ENCODE assay signal across 2 cellular contexts in the genomic region with DNA sequence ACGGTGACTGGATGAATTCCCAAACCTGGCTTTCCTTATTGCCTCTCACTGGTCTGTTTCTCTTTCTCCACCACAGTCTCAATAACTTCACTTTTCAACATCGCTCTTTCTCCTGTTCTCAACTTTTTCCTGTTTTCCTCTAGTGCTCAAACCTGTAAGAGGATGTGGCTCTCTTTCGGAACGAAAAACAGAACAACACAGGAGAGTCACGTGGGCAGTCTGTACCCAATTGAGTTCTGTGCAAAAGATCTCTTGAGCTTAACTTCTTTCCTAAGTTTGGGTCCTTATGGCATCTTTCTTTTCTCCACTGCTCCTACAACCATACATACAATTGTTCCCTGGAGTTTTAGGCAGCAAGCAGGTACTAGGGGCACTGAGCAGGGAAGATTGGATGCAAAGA.
A peak's percentile ranks its signal among the peaks of the same experiment; 100 is the strongest.
TF ChIP-seq lines count a peak whose summit lies in the region.

No MANE protein-coding gene starts in this region.

TF ChIP-seq in Ishikawa, 13 proteins besides CTCF, POLR2A, EP300 and RAD21:
- no peak for TF ChIP-seq TCF12 (IDR thresholded peaks at IDR 0.05; ENCODE audit: low read depth)
- TF ChIP-seq EGR1 (IDR thresholded peaks at IDR 0.05), result no peak
- TF ChIP-seq YY1 (IDR thresholded peaks at IDR 0.05; ENCODE audit: low read depth), result no peak
- TF ChIP-seq USF1 (IDR thresholded peaks at IDR 0.05), result 0 out of 2 replicates have a peak, but pooled peaks have one; percentile 42

TF ChIP-seq in H1, 55 proteins besides CTCF, POLR2A, EP300 and RAD21:
- TF ChIP-seq RFX5 (IDR thresholded peaks at IDR 0.05; ENCODE audit: borderline replicate concordance, low read depth, low read length) (no peak), E2F6 (IDR thresholded peaks at IDR 0.05) (no peak), MAFK (IDR thresholded peaks at IDR 0.05; ENCODE audit: low read depth, low read length) (no peak), CREB1 (IDR thresholded peaks at IDR 0.05) (no peak), KDM5A (IDR thresholded peaks at IDR 0.05; ENCODE audit: low read length) (no peak), JUN (IDR thresholded peaks at IDR 0.05; ENCODE audit: low read depth, low read length) (no peak), HDAC2 (IDR thresholded peaks at IDR 0.05; ENCODE audit: borderline replicate concordance in 1 of 2, low read depth in 2 of 2, low read length in 2 of 2) (no peak), BCL11A (IDR thresholded peaks at IDR 0.05; ENCODE audit: low read depth in 2 of 2, low read length in 2 of 2) (no peak), SIRT6 (IDR thresholded peaks at IDR 0.05; ENCODE audit: low read length) (no peak), SP1 (IDR thresholded peaks at IDR 0.05; ENCODE audit: low read depth, low read length) (no peak), SP2 (IDR thresholded peaks at IDR 0.05; ENCODE audit: low read length) (no peak), KDM1A (IDR thresholded peaks at IDR 0.05; ENCODE audit: borderline replicate concordance, low read length) (no peak), CBX5 (IDR thresholded peaks at IDR 0.05; ENCODE audit: low read depth, low read length) (no peak), BRCA1 (IDR thresholded peaks at IDR 0.05; ENCODE audit: low read depth, low read length) (no peak), POU5F1 (IDR thresholded peaks at IDR 0.05; ENCODE audit: low read depth, low read length) (no peak)
- TF ChIP-seq, protein P1, sequence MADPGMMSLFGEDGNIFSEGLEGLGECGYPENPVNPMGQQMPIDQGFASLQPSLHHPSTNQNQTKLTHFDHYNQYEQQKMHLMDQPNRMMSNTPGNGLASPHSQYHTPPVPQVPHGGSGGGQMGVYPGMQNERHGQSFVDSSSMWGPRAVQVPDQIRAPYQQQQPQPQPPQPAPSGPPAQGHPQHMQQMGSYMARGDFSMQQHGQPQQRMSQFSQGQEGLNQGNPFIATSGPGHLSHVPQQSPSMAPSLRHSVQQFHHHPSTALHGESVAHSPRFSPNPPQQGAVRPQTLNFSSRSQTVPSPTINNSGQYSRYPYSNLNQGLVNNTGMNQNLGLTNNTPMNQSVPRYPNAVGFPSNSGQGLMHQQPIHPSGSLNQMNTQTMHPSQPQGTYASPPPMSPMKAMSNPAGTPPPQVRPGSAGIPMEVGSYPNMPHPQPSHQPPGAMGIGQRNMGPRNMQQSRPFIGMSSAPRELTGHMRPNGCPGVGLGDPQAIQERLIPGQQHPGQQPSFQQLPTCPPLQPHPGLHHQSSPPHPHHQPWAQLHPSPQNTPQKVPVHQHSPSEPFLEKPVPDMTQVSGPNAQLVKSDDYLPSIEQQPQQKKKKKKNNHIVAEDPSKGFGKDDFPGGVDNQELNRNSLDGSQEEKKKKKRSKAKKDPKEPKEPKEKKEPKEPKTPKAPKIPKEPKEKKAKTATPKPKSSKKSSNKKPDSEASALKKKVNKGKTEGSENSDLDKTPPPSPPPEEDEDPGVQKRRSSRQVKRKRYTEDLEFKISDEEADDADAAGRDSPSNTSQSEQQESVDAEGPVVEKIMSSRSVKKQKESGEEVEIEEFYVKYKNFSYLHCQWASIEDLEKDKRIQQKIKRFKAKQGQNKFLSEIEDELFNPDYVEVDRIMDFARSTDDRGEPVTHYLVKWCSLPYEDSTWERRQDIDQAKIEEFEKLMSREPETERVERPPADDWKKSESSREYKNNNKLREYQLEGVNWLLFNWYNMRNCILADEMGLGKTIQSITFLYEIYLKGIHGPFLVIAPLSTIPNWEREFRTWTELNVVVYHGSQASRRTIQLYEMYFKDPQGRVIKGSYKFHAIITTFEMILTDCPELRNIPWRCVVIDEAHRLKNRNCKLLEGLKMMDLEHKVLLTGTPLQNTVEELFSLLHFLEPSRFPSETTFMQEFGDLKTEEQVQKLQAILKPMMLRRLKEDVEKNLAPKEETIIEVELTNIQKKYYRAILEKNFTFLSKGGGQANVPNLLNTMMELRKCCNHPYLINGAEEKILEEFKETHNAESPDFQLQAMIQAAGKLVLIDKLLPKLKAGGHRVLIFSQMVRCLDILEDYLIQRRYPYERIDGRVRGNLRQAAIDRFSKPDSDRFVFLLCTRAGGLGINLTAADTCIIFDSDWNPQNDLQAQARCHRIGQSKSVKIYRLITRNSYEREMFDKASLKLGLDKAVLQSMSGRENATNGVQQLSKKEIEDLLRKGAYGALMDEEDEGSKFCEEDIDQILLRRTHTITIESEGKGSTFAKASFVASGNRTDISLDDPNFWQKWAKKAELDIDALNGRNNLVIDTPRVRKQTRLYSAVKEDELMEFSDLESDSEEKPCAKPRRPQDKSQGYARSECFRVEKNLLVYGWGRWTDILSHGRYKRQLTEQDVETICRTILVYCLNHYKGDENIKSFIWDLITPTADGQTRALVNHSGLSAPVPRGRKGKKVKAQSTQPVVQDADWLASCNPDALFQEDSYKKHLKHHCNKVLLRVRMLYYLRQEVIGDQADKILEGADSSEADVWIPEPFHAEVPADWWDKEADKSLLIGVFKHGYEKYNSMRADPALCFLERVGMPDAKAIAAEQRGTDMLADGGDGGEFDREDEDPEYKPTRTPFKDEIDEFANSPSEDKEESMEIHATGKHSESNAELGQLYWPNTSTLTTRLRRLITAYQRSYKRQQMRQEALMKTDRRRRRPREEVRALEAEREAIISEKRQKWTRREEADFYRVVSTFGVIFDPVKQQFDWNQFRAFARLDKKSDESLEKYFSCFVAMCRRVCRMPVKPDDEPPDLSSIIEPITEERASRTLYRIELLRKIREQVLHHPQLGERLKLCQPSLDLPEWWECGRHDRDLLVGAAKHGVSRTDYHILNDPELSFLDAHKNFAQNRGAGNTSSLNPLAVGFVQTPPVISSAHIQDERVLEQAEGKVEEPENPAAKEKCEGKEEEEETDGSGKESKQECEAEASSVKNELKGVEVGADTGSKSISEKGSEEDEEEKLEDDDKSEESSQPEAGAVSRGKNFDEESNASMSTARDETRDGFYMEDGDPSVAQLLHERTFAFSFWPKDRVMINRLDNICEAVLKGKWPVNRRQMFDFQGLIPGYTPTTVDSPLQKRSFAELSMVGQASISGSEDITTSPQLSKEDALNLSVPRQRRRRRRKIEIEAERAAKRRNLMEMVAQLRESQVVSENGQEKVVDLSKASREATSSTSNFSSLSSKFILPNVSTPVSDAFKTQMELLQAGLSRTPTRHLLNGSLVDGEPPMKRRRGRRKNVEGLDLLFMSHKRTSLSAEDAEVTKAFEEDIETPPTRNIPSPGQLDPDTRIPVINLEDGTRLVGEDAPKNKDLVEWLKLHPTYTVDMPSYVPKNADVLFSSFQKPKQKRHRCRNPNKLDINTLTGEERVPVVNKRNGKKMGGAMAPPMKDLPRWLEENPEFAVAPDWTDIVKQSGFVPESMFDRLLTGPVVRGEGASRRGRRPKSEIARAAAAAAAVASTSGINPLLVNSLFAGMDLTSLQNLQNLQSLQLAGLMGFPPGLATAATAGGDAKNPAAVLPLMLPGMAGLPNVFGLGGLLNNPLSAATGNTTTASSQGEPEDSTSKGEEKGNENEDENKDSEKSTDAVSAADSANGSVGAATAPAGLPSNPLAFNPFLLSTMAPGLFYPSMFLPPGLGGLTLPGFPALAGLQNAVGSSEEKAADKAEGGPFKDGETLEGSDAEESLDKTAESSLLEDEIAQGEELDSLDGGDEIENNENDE (IDR thresholded peaks at IDR 0.05; ENCODE audit: insufficient replicate concordance, low read length), result no peak
